In the genomic region with DNA sequence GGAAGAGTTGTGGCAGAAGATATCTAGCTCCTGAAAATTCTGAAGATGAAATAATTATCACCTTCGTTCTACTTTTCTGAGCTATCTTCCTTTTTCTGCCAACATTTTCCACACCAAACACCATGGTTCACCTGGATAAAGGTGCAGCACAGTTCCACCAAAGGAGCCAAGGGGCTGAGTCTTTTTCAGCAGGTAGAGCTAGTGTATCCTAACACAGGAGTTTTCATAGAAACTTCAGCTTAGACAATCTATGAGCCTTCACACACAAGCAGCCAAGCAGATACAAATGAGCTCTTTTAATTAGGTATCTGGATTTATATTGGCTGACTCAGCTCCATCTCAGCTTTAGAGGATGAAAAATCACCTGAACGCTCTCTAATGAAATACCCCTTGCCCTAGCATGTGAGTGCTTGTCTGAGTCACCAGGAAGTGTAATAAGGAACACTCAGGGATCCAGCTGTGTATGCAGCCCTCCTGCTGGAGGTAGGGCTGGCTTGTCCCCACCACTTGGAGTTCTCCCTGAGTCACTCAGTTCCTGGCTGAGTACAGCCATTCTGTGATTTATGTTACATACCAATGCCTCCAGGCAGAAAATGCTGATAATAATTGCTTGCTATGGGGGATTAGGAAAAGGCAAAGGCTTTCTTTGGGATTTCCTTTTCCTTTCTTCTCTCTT, we compare ENCODE assay signal across 10 cellular contexts.
DNase-seq lines count a peak whose midpoint lies in the region; ATAC-seq, FAIRE-seq and TF ChIP-seq lines count a peak whose summit lies in the region.
"Had no signal": no experiment of that assay in that cellular context is flagged by ENCODE, and none has a peak within 500 bp of the region (broad histone marks: within the 10 kb centered on the region; RNA-seq: fewer than 3 reads in every experiment).

No MANE protein-coding gene starts in this region.

- no peak for TF ChIP-seq EP300 in ovary (IDR thresholded peaks at IDR 0.05)

- H3K27ac ChIP-seq in cardiac muscle cell (no peak overlapping the region), heart left ventricle (no peak overlapping the region), ovary (no peak overlapping the region)

- WGBS in heart left ventricle, 4 donors = 68 to 73% (median 72%) methylated on average over 2 of the region's 2 CpGs
- WGBS in ovary, 3 donors = 50 to 55% (median 53%) methylated on average over 2 of the region's 2 CpGs

- ATAC-seq in heart left ventricle (no peak), GM19467 (IDR thresholded peaks at IDR 0.05; ENCODE audit: unreplicated experiment) (no peak)

- intact Hi-C loops in heart left ventricle (cut with DNase I) = no loop called here
- intact Hi-C loops in ovary (cut with DNase I) = no loop called here

- TF ChIP-seq CTCF in cardiac muscle cell (IDR thresholded peaks at IDR 0.05; ENCODE audit: low read depth, low read length) = no peak
- TF ChIP-seq CTCF in heart left ventricle (IDR thresholded peaks at IDR 0.05) = no peak
- no peak for TF ChIP-seq CTCF in fibroblast of villous mesenchyme (IDR thresholded peaks at IDR 0.05; ENCODE audit: insufficient read depth, low read depth, low read length)
- no peak for TF ChIP-seq CTCF in ovary (IDR thresholded peaks at IDR 0.05)

- DNase-seq in cardiac muscle cell (ENCODE audit: low read depth in 1 of 2, low spot score in 1 of 2) (peak; percentile 17 to 29), heart left ventricle (no peak), RPMI7951 (ENCODE audit: low read depth) (peak; percentile 89), fibroblast of villous mesenchyme (ENCODE audit: low read depth) (peak; percentile 28), urothelium cell line (ENCODE audit: low spot score) (peak; percentile 91), amygdala (lab: John Stamatoyannopoulos, UW) (no peak), ovary (no peak)
- DNase-seq: CD4-positive, alpha-beta T cell; NCI-H1105 had no signal

- H3K9me3 ChIP-seq in cardiac muscle cell (ENCODE audit: low read depth) (no peaks in the 10 kb centered on the region), heart left ventricle (no peaks in the 10 kb centered on the region), ovary (no peaks in the 10 kb centered on the region)

- peak; percentile 92 for FAIRE-seq in urothelium cell line (lab: Jason Lieb, UNC)

- no peak for TF ChIP-seq POLR2A in heart left ventricle (IDR thresholded peaks at IDR 0.05)
- no peak for TF ChIP-seq POLR2A in ovary (IDR thresholded peaks at IDR 0.05)

- H3K4me1 ChIP-seq in cardiac muscle cell (ENCODE audit: low read depth) (peaks cover 3% of the 10 kb centered on the region), heart left ventricle (no peaks in the 10 kb centered on the region), ovary (ENCODE audit: insufficient read depth) (no peaks in the 10 kb centered on the region)

- H3K27me3 ChIP-seq in cardiac muscle cell = no peaks in the 10 kb centered on the region
- H3K27me3 ChIP-seq in heart left ventricle = no peaks in the 10 kb centered on the region
- no peaks in the 10 kb centered on the region for H3K27me3 ChIP-seq in ovary

- H3K4me3 ChIP-seq in cardiac muscle cell (no peak overlapping the region), heart left ventricle (no peak overlapping the region), fibroblast of villous mesenchyme (ENCODE audit: low read depth, low read length) (no peak overlapping the region), ovary (no peak overlapping the region)

- H3K36me3 ChIP-seq in cardiac muscle cell (no peaks in the 10 kb centered on the region), heart left ventricle (no peaks in the 10 kb centered on the region), ovary (no peaks in the 10 kb centered on the region)

Comparison
In these comparisons a context has a peak if more than half of its experiments do, and no peak if none do; other contexts are left out.
1. DNase-seq: peak in cardiac muscle cell (2 of 2), RPMI7951 (single experiment), fibroblast of villous mesenchyme (single experiment) and urothelium cell line (single experiment); none in heart left ventricle (0 of 5), amygdala (0 of 56) and ovary (0 of 5).